Comparison of ENCODE assay signal across 30 cellular contexts in genomic region chr1:14887044-14887443, GRCh38.
"Had no signal": no experiment of that assay in that cellular context is flagged by ENCODE, and none has a peak within 500 bp of the region (broad histone marks: within the 10 kb centered on the region; RNA-seq: fewer than 3 reads in every experiment).

No MANE protein-coding gene starts in this region.

- H3K9me3 ChIP-seq: ovary, psoas muscle, right lobe of liver, sigmoid colon, suprapubic skin, testis, tibial artery, transverse colon, upper lobe of right lung, uterus had no signal

- H3K9ac ChIP-seq: neural progenitor cell, parathyroid adenoma had no signal

- H3K4me3 Mint-ChIP-seq: naive thymus-derived CD8-positive, alpha-beta T cell; natural killer cell treated with Interleukin-12 subunit alpha and Interleukin-12 subunit beta and Interleukin-15 and Interleukin-18, amount 100 ng/mL, for 72 hours; nephron progenitor cell; neural progenitor cell; stimulated activated memory B cell treated with anti-CD40 and anti-IgM and Interleukin-4, amounts not matched to agents 10 μg/mL and 1 μg/mL and 100 μg/mL, for 72 hours; stimulated activated naive CD8-positive, alpha-beta T cell treated with anti-CD3 and anti-CD28 coated beads, Interleukin-15, amount 100 ng/mL, for 72 hours; type B pancreatic cell had no signal

- H3K79me2 ChIP-seq: parathyroid adenoma had no signal

- DNase-seq: naive thymus-derived CD8-positive, alpha-beta T cell; nephron progenitor cell; occipital lobe; ovary; psoas muscle; right cardiac atrium; right lobe of liver; sigmoid colon; small intestine; stimulated activated CD4-positive, alpha-beta T cell treated with anti-CD3 and anti-CD28 coated beads, Interleukin-12 subunit alpha, Interleukin-12 subunit beta, amount 100 ng/mL, for 4 hours; stimulated activated CD4-positive, alpha-beta T cell treated with anti-CD3 and anti-CD28 coated beads, Interleukin-1b, Interleukin-23, amount 100 ng/mL, for 48 hours; stimulated activated CD4-positive, alpha-beta T cell treated with anti-CD3 and anti-CD28 coated beads, Interleukin-4, amount 100 ng/mL, for 1 hour; stimulated activated CD4-positive, alpha-beta T cell treated with anti-CD3 and anti-CD28 coated beads, Interleukin-4, amount 100 ng/mL, for 4 hours; stimulated activated CD8-positive, alpha-beta memory T cell treated with anti-CD3 and anti-CD28 coated beads, Interleukin-4, amount 100 ng/mL, for 48 hours; stimulated activated naive CD4-positive, alpha-beta T cell; stimulated activated naive CD8-positive, alpha-beta T cell treated with anti-CD3 and anti-CD28 coated beads, Interleukin-15, amount 100 ng/mL, for 72 hours; stimulated activated naive CD8-positive, alpha-beta T cell treated with anti-CD3 and anti-CD28 coated beads, Interleukin-15, Interleukin-2, amounts not matched to agents 100 U/mL and 50 U/mL, for 24 hours; substantia nigra; testis; tibial artery; transverse colon; upper lobe of right lung; uterus had no signal

- H3K27me3 Mint-ChIP-seq: progenitor cell of endocrine pancreas, type B pancreatic cell had no signal

- H3K36me3 Mint-ChIP-seq: naive thymus-derived CD8-positive, alpha-beta T cell; natural killer cell treated with Interleukin-12 subunit alpha and Interleukin-12 subunit beta and Interleukin-15 and Interleukin-18, amount 100 ng/mL, for 72 hours; neural progenitor cell; stimulated activated memory B cell treated with anti-CD40 and anti-IgM and Interleukin-4, amounts not matched to agents 10 μg/mL and 1 μg/mL and 100 μg/mL, for 72 hours had no signal

- H3K36me3 ChIP-seq: neural progenitor cell, ovary, right lobe of liver, sigmoid colon, suprapubic skin, tibial artery, transverse colon, upper lobe of right lung, uterus had no signal

- H3K9me3 Mint-ChIP-seq: naive thymus-derived CD8-positive, alpha-beta T cell; natural killer cell treated with Interleukin-12 subunit alpha and Interleukin-12 subunit beta and Interleukin-15 and Interleukin-18, amount 100 ng/mL, for 72 hours; nephron progenitor cell; neural progenitor cell; stimulated activated memory B cell treated with anti-CD40 and anti-IgM and Interleukin-4, amounts not matched to agents 10 μg/mL and 1 μg/mL and 100 μg/mL, for 72 hours; stimulated activated naive CD8-positive, alpha-beta T cell treated with anti-CD3 and anti-CD28 coated beads, Interleukin-15, amount 100 ng/mL, for 72 hours; type B pancreatic cell had no signal

- H3K4me1 Mint-ChIP-seq: stimulated activated naive CD8-positive, alpha-beta T cell treated with anti-CD3 and anti-CD28 coated beads, Interleukin-15, amount 100 ng/mL, for 72 hours had no signal

- H3K27me3 ChIP-seq: neural progenitor cell, ovary, right lobe of liver, sigmoid colon, suprapubic skin, testis, tibial artery, transverse colon, upper lobe of right lung, uterus had no signal

- H3K4me3 ChIP-seq: neural progenitor cell, ovary, psoas muscle, right lobe of liver, sigmoid colon, suprapubic skin, testis, tibial artery, transverse colon, upper lobe of right lung, uterus had no signal

- H3K27ac ChIP-seq: ovary, parathyroid adenoma, psoas muscle, right lobe of liver, sigmoid colon, suprapubic skin, testis, tibial artery, transverse colon, upper lobe of right lung, uterus had no signal

- ATAC-seq: naive thymus-derived CD8-positive, alpha-beta T cell; natural killer cell treated with Interleukin-12 subunit alpha and Interleukin-12 subunit beta and Interleukin-15 and Interleukin-18, amount 100 ng/mL, for 72 hours; psoas muscle; right cardiac atrium; right lobe of liver; stimulated activated memory B cell treated with anti-CD40 and anti-IgM and Interleukin-4, amounts not matched to agents 10 μg/mL and 1 μg/mL and 100 μg/mL, for 72 hours; stimulated activated naive CD8-positive, alpha-beta T cell treated with anti-CD3 and anti-CD28 coated beads, Interleukin-15, amount 100 ng/mL, for 72 hours; stimulated activated naive CD8-positive, alpha-beta T cell treated with anti-CD3 and anti-CD28 coated beads, Interleukin-15, Interleukin-2, amounts not matched to agents 100 U/mL and 50 U/mL, for 24 hours; upper lobe of right lung had no signal

- H2AFZ ChIP-seq: neural progenitor cell, parathyroid adenoma had no signal
